Comparison of ENCODE assay signal across 1 cellular context in genomic region chr11:2409701-2410468, GRCh38.
TF ChIP-seq lines count a peak whose summit lies in the region.

No MANE protein-coding gene starts in this region.

TF ChIP-seq in K562, 482 proteins besides CTCF, POLR2A, EP300 and RAD21:
- TF ChIP-seq ZBTB7A (IDR thresholded peaks at IDR 0.05; ENCODE audit: borderline replicate concordance, control insufficient read depth, low read depth, low read length) (peak; percentile 15; the same call in 1 of the 2 replicates), ZKSCAN3 (CRISPR knock-in tag; IDR thresholded peaks at IDR 0.05) (no peak)
